ENCODE assay signal across 10 cellular contexts in the genomic region with DNA sequence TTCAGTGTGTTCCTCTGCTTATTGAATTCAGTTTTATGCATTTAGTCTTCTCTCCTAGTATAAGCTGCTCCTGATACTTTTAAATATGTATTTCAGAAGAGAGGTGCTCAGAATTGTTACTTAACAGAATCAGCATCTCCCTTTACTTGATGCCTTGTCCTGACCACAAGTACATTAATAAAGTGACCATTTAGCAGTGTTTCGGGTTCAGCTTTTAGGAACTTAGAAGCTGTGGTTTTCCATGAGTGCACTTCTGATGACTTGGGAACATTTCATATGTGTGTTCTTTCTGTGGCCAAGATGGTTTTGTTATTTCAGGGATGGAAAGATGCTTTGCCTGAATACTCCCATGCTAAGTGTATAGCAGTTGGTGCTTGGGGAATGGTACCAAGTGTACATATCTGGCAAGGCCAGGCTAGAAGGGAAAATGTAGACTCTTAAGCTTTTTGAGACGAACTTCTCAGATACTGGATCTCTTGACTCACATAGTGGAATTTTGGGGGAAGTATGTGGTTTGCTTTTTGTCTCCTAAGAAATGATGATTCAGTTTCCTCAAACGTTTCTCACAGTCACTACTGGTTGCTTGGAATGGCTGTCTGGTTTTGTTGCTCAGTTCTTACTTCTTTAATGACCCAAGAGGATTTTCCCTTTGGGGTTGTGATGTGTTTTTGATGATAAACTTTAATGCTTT. TPM values are rescaled to one million over a fixed set of nuclear protein-coding genes. Genes with fewer than 3 reads are reported as not detected.
DNase-seq lines count a peak whose midpoint lies in the region; ATAC-seq and TF ChIP-seq lines count a peak whose summit lies in the region.
"Had no signal": no experiment of that assay in that cellular context is flagged by ENCODE, and none has a peak within 500 bp of the region (broad histone marks: within the 10 kb centered on the region; RNA-seq: fewer than 3 reads in every experiment).

No MANE protein-coding gene starts in this region.

- peak overlapping the region; percentile 87 for H3K27ac Mint-ChIP-seq in activated T-helper 2 cell treated with anti-CD3 and anti-CD28 coated beads, Interferon-gamma antibody, Interleukin-2, Interleukin-4, amounts not matched to agents 10 μg/mL and 5 μg/mL and 100 μg/mL, durations not matched to agents 14 hours and 24 hours and 36 hours
- H3K27ac Mint-ChIP-seq in activated CD8-positive, alpha-beta memory T cell treated with anti-CD3 and anti-CD28 coated beads, Interleukin-2, amount 10 ng/mL, durations not matched to agents 7 days and 5 days = no peak overlapping the region

- POLR2A ChIA-PET in AG04449 (lab: Yijun Ruan, JAX) = interaction anchor here (0.9 to 2.3 kb wide), 3 partner anchors 15 to 17 kb away, joined by 4 to 8 read pairs (median 4); a partner anchor contains a TSS

- peaks cover 68% of the 10 kb centered on the region for H3K36me3 Mint-ChIP-seq in activated T-helper 2 cell treated with anti-CD3 and anti-CD28 coated beads, Interferon-gamma antibody, Interleukin-2, Interleukin-4, amounts not matched to agents 10 μg/mL and 5 μg/mL and 100 μg/mL, durations not matched to agents 14 hours and 24 hours and 36 hours (ENCODE audit: low read depth)
- peaks cover 25% of the 10 kb centered on the region for H3K36me3 Mint-ChIP-seq in activated CD8-positive, alpha-beta memory T cell treated with anti-CD3 and anti-CD28 coated beads, Interleukin-2, amount 10 ng/mL, durations not matched to agents 7 days and 5 days

- no peak for TF ChIP-seq CTCF in AG04449 (IDR thresholded peaks at IDR 0.05; ENCODE audit: insufficient read depth, low read length, missing control alignments)

- H3K27me3 ChIP-seq in MG63 = no peaks in the 10 kb centered on the region

- peaks cover 6% of the 10 kb centered on the region for H3K9me3 ChIP-seq in MG63

- intact Hi-C loops in activated T-helper 2 cell treated with anti-CD3 and anti-CD28 coated beads, Interferon-gamma antibody, Interleukin-2, Interleukin-4, amounts not matched to agents 10 μg/mL and 5 μg/mL and 100 μg/mL, durations not matched to agents 14 hours and 24 hours and 36 hours (cut with micrococcal nuclease) = loop anchor here (1.0 to 2.0 kb wide), 4 partner anchors 12 to 254 kb away; no protein-coding TSS in a partner anchor

- peak overlapping the region; percentile 47 for H3K4me3 Mint-ChIP-seq in activated T-helper 2 cell treated with anti-CD3 and anti-CD28 coated beads, Interferon-gamma antibody, Interleukin-2, Interleukin-4, amounts not matched to agents 10 μg/mL and 5 μg/mL and 100 μg/mL, durations not matched to agents 14 hours and 24 hours and 36 hours (ENCODE audit: low read depth)
- H3K4me3 Mint-ChIP-seq in activated CD8-positive, alpha-beta memory T cell treated with anti-CD3 and anti-CD28 coated beads, Interleukin-2, amount 10 ng/mL, durations not matched to agents 7 days and 5 days = no peak overlapping the region

- H3K4me1 Mint-ChIP-seq in activated T-helper 2 cell treated with anti-CD3 and anti-CD28 coated beads, Interferon-gamma antibody, Interleukin-2, Interleukin-4, amounts not matched to agents 10 μg/mL and 5 μg/mL and 100 μg/mL, durations not matched to agents 14 hours and 24 hours and 36 hours (ENCODE audit: low read depth) = peaks cover 66% of the 10 kb centered on the region
- H3K4me1 Mint-ChIP-seq in activated CD8-positive, alpha-beta memory T cell treated with anti-CD3 and anti-CD28 coated beads, Interleukin-2, amount 10 ng/mL, durations not matched to agents 7 days and 5 days = peaks cover 27% of the 10 kb centered on the region

- CTCF ChIA-PET in AG04449 (lab: Yijun Ruan, JAX) = interaction anchor here (1.0 to 3.0 kb wide), 9 partner anchors 11 to 283 kb away, joined by 3 to 14 read pairs (median 3); a partner anchor contains a TSS
- CTCF ChIA-PET in activated CD8-positive, alpha-beta memory T cell treated with anti-CD3 and anti-CD28 coated beads, Interleukin-2, amount 10 ng/mL, durations not matched to agents 7 days and 5 days (lab: Charles Lee) = interaction anchor here (1.2 kb wide), 1 partner anchor 21 kb away, joined by 3 read pairs; no protein-coding TSS in a partner anchor

- peaks cover 8% of the 10 kb centered on the region for H3K9me3 Mint-ChIP-seq in activated T-helper 2 cell treated with anti-CD3 and anti-CD28 coated beads, Interferon-gamma antibody, Interleukin-2, Interleukin-4, amounts not matched to agents 10 μg/mL and 5 μg/mL and 100 μg/mL, durations not matched to agents 14 hours and 24 hours and 36 hours
- H3K9me3 Mint-ChIP-seq in activated CD8-positive, alpha-beta memory T cell treated with anti-CD3 and anti-CD28 coated beads, Interleukin-2, amount 10 ng/mL, durations not matched to agents 7 days and 5 days (ENCODE audit: low read depth) = no peaks in the 10 kb centered on the region

- H3K27me3 Mint-ChIP-seq in activated T-helper 2 cell treated with anti-CD3 and anti-CD28 coated beads, Interferon-gamma antibody, Interleukin-2, Interleukin-4, amounts not matched to agents 10 μg/mL and 5 μg/mL and 100 μg/mL, durations not matched to agents 14 hours and 24 hours and 36 hours (ENCODE audit: low read depth) = no peaks in the 10 kb centered on the region
- no peaks in the 10 kb centered on the region for H3K27me3 Mint-ChIP-seq in activated CD8-positive, alpha-beta memory T cell treated with anti-CD3 and anti-CD28 coated beads, Interleukin-2, amount 10 ng/mL, durations not matched to agents 7 days and 5 days

- no peak for ATAC-seq in activated CD8-positive, alpha-beta memory T cell treated with anti-CD3 and anti-CD28 coated beads, Interleukin-2, amount 10 ng/mL, durations not matched to agents 7 days and 5 days
- no peak for ATAC-seq in HG03039 (IDR thresholded peaks at IDR 0.05; ENCODE audit: unreplicated experiment)

- no peak overlapping the region for H3K4me3 ChIP-seq in AG04449 (ENCODE audit: low read depth, low read length)
- H3K4me3 ChIP-seq in MG63 = no peak overlapping the region

- H3K36me3 ChIP-seq in MG63 = 0 out of 2 replicates have a peak, but pooled peaks cover 2% of the 10 kb centered on the region

- DNase-seq in AG04449 (ENCODE audit: low read depth, low spot score) = peak; percentile 88
- DNase-seq in HCEC 1CT = peak; percentile 93
- DNase-seq in activated T-helper 2 cell treated with anti-CD3 and anti-CD28 coated beads, Interferon-gamma antibody, Interleukin-2, Interleukin-4, amounts not matched to agents 10 μg/mL and 5 μg/mL and 100 μg/mL, durations not matched to agents 14 hours and 24 hours and 36 hours (ENCODE audit: low spot score) = no peak
- peak; percentile 96 for DNase-seq in iris pigment epithelial cell (ENCODE audit: low read depth)
- DNase-seq in NCI-H2107 (lab: John Stamatoyannopoulos, UW) = no peak
- no peak for DNase-seq in activated CD8-positive, alpha-beta memory T cell treated with anti-CD3 and anti-CD28 coated beads, Interleukin-2, amount 10 ng/mL, durations not matched to agents 7 days and 5 days
- no peak for DNase-seq in MG63
- DNase-seq: caudate nucleus had no signal

RNA-seq across cellular contexts. Expression of a gene that starts 17.2 kb away (rescaled TPM):
- 124 and 139 TPM in 2 replicates for total RNA-seq in activated T-helper 2 cell treated with anti-CD3 and anti-CD28 coated beads, Interferon-gamma antibody, Interleukin-2, Interleukin-4, amounts not matched to agents 10 μg/mL and 5 μg/mL and 100 μg/mL, durations not matched to agents 14 hours and 24 hours and 36 hours
- 10 to 100 TPM; 22.5 to 29.3 TPM for total RNA-seq in activated CD8-positive, alpha-beta memory T cell treated with anti-CD3 and anti-CD28 coated beads, Interleukin-2, amount 10 ng/mL, durations not matched to agents 7 days and 5 days
- 16.4 and 19.3 TPM in 2 replicates for total RNA-seq in MG63 (2014; rRNA removed; shearing (Covaris generic); ENCODE audit: low replicate concordance)

RNA-seq across cellular contexts. Expression of a gene that starts 47.8 kb away (rescaled TPM):
- not detected in 2 replicates for total RNA-seq in activated T-helper 2 cell treated with anti-CD3 and anti-CD28 coated beads, Interferon-gamma antibody, Interleukin-2, Interleukin-4, amounts not matched to agents 10 μg/mL and 5 μg/mL and 100 μg/mL, durations not matched to agents 14 hours and 24 hours and 36 hours
- not detected for total RNA-seq in activated CD8-positive, alpha-beta memory T cell treated with anti-CD3 and anti-CD28 coated beads, Interleukin-2, amount 10 ng/mL, durations not matched to agents 7 days and 5 days
- total RNA-seq in MG63 (2014; rRNA removed; shearing (Covaris generic); ENCODE audit: low replicate concordance) = not detected in 2 replicates
- total RNA-seq: liver had no signal

RNA-seq across cellular contexts. Expression of a gene that starts 55.4 kb away (rescaled TPM):
- 72.0 and 73.8 TPM in 2 replicates for total RNA-seq in activated T-helper 2 cell treated with anti-CD3 and anti-CD28 coated beads, Interferon-gamma antibody, Interleukin-2, Interleukin-4, amounts not matched to agents 10 μg/mL and 5 μg/mL and 100 μg/mL, durations not matched to agents 14 hours and 24 hours and 36 hours
- total RNA-seq in activated CD8-positive, alpha-beta memory T cell treated with anti-CD3 and anti-CD28 coated beads, Interleukin-2, amount 10 ng/mL, durations not matched to agents 7 days and 5 days = 10 to 100 TPM; 37.1 to 38.4 TPM
- 21.0 and 56.9 TPM in 2 replicates for total RNA-seq in MG63 (2014; rRNA removed; shearing (Covaris generic); ENCODE audit: low replicate concordance)

Comparison
In these comparisons a context has a peak if more than half of its experiments do, and no peak if none do; other contexts are left out.
1. DNase-seq: peak in AG04449 (single experiment), HCEC 1CT (single experiment) and iris pigment epithelial cell (single experiment); none in activated T-helper 2 cell treated with anti-CD3 and anti-CD28 coated beads, Interferon-gamma antibody, Interleukin-2, Interleukin-4, amounts not matched to agents 10 μg/mL and 5 μg/mL and 100 μg/mL, durations not matched to agents 14 hours and 24 hours and 36 hours (single experiment), NCI-H2107 (single experiment), activated CD8-positive, alpha-beta memory T cell treated with anti-CD3 and anti-CD28 coated beads, Interleukin-2, amount 10 ng/mL, durations not matched to agents 7 days and 5 days (single experiment) and MG63 (single experiment).